14 cellular contexts compared by ENCODE assay signal in the genomic region with DNA sequence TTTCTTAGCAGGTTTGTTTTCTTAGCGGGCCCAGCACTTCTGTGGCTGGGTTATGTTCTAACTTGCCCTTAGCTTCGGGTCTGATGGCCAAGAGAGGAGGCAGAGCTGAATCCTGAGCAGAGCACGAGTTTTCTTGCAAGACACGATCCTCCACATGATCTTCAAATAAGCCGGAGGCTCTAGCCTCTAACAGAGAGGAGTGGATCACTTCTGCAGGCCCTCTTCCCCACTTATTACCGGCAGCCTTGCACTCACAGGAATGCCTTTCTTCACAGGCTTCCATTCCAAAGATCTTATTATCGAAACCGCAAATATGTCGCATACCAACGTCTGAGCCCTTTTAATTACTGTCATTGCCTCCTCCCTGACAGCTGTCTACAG.
DNase-seq lines count a peak whose midpoint lies in the region; ATAC-seq, FAIRE-seq and TF ChIP-seq lines count a peak whose summit lies in the region.
"Had no signal": no experiment of that assay in that cellular context is flagged by ENCODE, and none has a peak within 500 bp of the region (broad histone marks: within the 10 kb centered on the region; RNA-seq: fewer than 3 reads in every experiment).

No MANE protein-coding gene starts in this region.

- H3K27ac ChIP-seq in trophoblast cell (ENCODE audit: low read depth, low read length) (peak overlapping the region; percentile 73), WERI-Rb-1 (no peak overlapping the region)
- no peak overlapping the region for H3K27ac ChIP-seq in effector memory CD4-positive, alpha-beta T cell (ENCODE audit: insufficient read depth, low read length, poor library complexity, severe bottlenecking)

- no peak overlapping the region for H2BK120ac ChIP-seq in trophoblast cell (ENCODE audit: insufficient read depth, low read length, poor library complexity)

- ATAC-seq in WTC11 = peak; percentile 38
- ATAC-seq: stimulated activated naive CD8-positive, alpha-beta T cell treated with anti-CD3 and anti-CD28 coated beads, Interleukin-15, Interleukin-2, amounts not matched to agents 100 U/mL and 50 U/mL, for 24 hours had no signal

- H3K27me3 Mint-ChIP-seq in WTC11 (ENCODE audit: low read depth) = no peaks in the 10 kb centered on the region

- no peaks in the 10 kb centered on the region for H3K27me3 ChIP-seq in trophoblast cell (ENCODE audit: insufficient read depth, low read length)
- no peaks in the 10 kb centered on the region for H3K27me3 ChIP-seq in WERI-Rb-1 (ENCODE audit: insufficient read depth, low read depth, severe bottlenecking)
- no peaks in the 10 kb centered on the region for H3K27me3 ChIP-seq in effector memory CD4-positive, alpha-beta T cell (replicated peaks; ENCODE audit: control insufficient read depth, insufficient read depth, low read length, poor library complexity, severe bottlenecking)

- no peak for FAIRE-seq in GM19239 (lab: Jason Lieb, UNC)
- FAIRE-seq: islet of Langerhans had no signal

- no peaks in the 10 kb centered on the region for H3K9me3 Mint-ChIP-seq in WTC11
- H3K9me3 Mint-ChIP-seq: endodermal cell had no signal

- no peak overlapping the region for H3K4ac ChIP-seq in trophoblast cell (ENCODE audit: low read depth, low read length)

- H3K36me3 ChIP-seq in trophoblast cell (ENCODE audit: control insufficient read depth in 1 of 2, insufficient read depth in 2 of 2, low read length in 2 of 2) (no peaks in the 10 kb centered on the region), WERI-Rb-1 (no peaks in the 10 kb centered on the region)
- H3K36me3 ChIP-seq in effector memory CD4-positive, alpha-beta T cell (ENCODE audit: control insufficient read depth, insufficient read depth, low read length) = no peaks in the 10 kb centered on the region

- peak overlapping the region; percentile 20 for H3K4me2 ChIP-seq in trophoblast cell (ENCODE audit: low read length)

- H3K27ac Mint-ChIP-seq in WTC11 = peak overlapping the region; percentile 25
- H3K27ac Mint-ChIP-seq: endodermal cell had no signal

- DNase-seq in GM03348 (ENCODE audit: low spot score) = peak; percentile 48
- DNase-seq in WTC11 (ENCODE audit: low spot score) = no peak
- DNase-seq in fibroblast of the aortic adventitia (ENCODE audit: low read depth) = peak; percentile 10
- peak; percentile 85 to 92 for DNase-seq in trophoblast cell
- DNase-seq in WERI-Rb-1 = no peak
- DNase-seq in GM19239 (ENCODE audit: insufficient read length, low spot score) = no peak
- DNase-seq in effector memory CD4-positive, alpha-beta T cell = no peak
- no peak for DNase-seq in RKO (ENCODE audit: low spot score)
- DNase-seq: Kasumi-1; NCI-H446 treated with DMSO at 0.1 percent for 48 hours; stimulated activated CD4-positive, alpha-beta T cell treated with anti-CD3 and anti-CD28 coated beads, Interleukin-12 subunit alpha, Interleukin-12 subunit beta, amount 100 ng/mL, for 4 hours; stimulated activated naive CD8-positive, alpha-beta T cell treated with anti-CD3 and anti-CD28 coated beads, Interleukin-15, Interleukin-2, amounts not matched to agents 100 U/mL and 50 U/mL, for 24 hours had no signal

- no peak overlapping the region for H3K18ac ChIP-seq in trophoblast cell (ENCODE audit: low read length)

- no peak overlapping the region for H2BK12ac ChIP-seq in trophoblast cell (ENCODE audit: low read length)

- peak overlapping the region; percentile 32 for H2BK5ac ChIP-seq in trophoblast cell (ENCODE audit: low read depth, low read length, poor library complexity)

- H3K4me1 Mint-ChIP-seq in WTC11 = peaks cover 12% of the 10 kb centered on the region

- H3K9me3 ChIP-seq in trophoblast cell (ENCODE audit: insufficient read depth, low read depth, low read length) (no peaks in the 10 kb centered on the region), WERI-Rb-1 (ENCODE audit: severe bottlenecking) (no peaks in the 10 kb centered on the region)
- no peaks in the 10 kb centered on the region for H3K9me3 ChIP-seq in effector memory CD4-positive, alpha-beta T cell (ENCODE audit: control insufficient read depth, low read length)

- peaks cover 8% of the 10 kb centered on the region for H3K79me1 ChIP-seq in trophoblast cell (ENCODE audit: low read length)

- no peak overlapping the region for H3K23ac ChIP-seq in trophoblast cell (ENCODE audit: low read length)

- no peak for TF ChIP-seq CTCF in WTC11 (IDR thresholded peaks at IDR 0.05)
- no peak for TF ChIP-seq CTCF in fibroblast of the aortic adventitia (IDR thresholded peaks at IDR 0.05; ENCODE audit: insufficient read depth, low read length)
- TF ChIP-seq CTCF in WERI-Rb-1 (IDR thresholded peaks at IDR 0.05; ENCODE audit: low read depth, low read length) = no peak

- H3K36me3 Mint-ChIP-seq in WTC11 = no peaks in the 10 kb centered on the region

- no peak overlapping the region for H4K91ac ChIP-seq in trophoblast cell (ENCODE audit: low read depth, low read length)

- no peak overlapping the region for H3K4me3 ChIP-seq in fibroblast of the aortic adventitia (ENCODE audit: low read depth, low read length)
- H3K4me3 ChIP-seq in trophoblast cell (ENCODE audit: low read depth, low read length) = no peak overlapping the region
- H3K4me3 ChIP-seq in WERI-Rb-1 (ENCODE audit: low read depth, low read length) = no peak overlapping the region
- H3K4me3 ChIP-seq in effector memory CD4-positive, alpha-beta T cell (ENCODE audit: insufficient read depth, low read depth, low read length, poor library complexity, severe bottlenecking) = no peak overlapping the region

- H3K79me2 ChIP-seq in trophoblast cell (ENCODE audit: control insufficient read depth, insufficient read depth, low read length, poor library complexity) = no peaks in the 10 kb centered on the region

- H2AK5ac ChIP-seq in trophoblast cell (ENCODE audit: low read length) = no peak overlapping the region

- H2AFZ ChIP-seq in trophoblast cell (ENCODE audit: insufficient read depth, low read length, poor library complexity) = no peak overlapping the region

- no peak overlapping the region for H4K8ac ChIP-seq in trophoblast cell (ENCODE audit: low read depth, low read length)

- H4K12ac ChIP-seq in trophoblast cell (ENCODE audit: low read depth, low read length) = no peak overlapping the region

- no peak overlapping the region for H3K14ac ChIP-seq in trophoblast cell (ENCODE audit: low read length)

- POLR2A ChIA-PET in WTC11 (lab: Charles Lee) = no interaction called here

- H3K4me1 ChIP-seq in trophoblast cell (ENCODE audit: control insufficient read depth in 1 of 2, insufficient read depth in 2 of 2, low read length in 2 of 2) = peaks cover 6 to 9% of the 10 kb centered on the region in 2 experiments
- H3K4me1 ChIP-seq in effector memory CD4-positive, alpha-beta T cell (ENCODE audit: control insufficient read depth, insufficient read depth, low read length, poor library complexity, severe bottlenecking) = no peaks in the 10 kb centered on the region

- no peak overlapping the region for H3K4me3 Mint-ChIP-seq in WTC11
- H3K4me3 Mint-ChIP-seq: endodermal cell had no signal

- H3K9ac ChIP-seq in trophoblast cell (ENCODE audit: low read length) = no peak overlapping the region

- CTCF ChIA-PET in WTC11 (lab: Charles Lee) = interaction anchor here (0.6 to 3.1 kb wide), 6 partner anchors 9 to 395 kb away, joined by 3 to 18 read pairs (median 4); no protein-coding TSS in a partner anchor

- no CpG with 5 or more reads among the region's 10 CpGs for whole genome bisulfite sequencing in trophoblast cell (ENCODE audit: extremely low coverage, insufficient coverage, insufficient read length)

TF ChIP-seq in WTC11, 78 proteins besides CTCF, POLR2A, EP300 and RAD21 (continues in another document):
- TF ChIP-seq, protein P1, sequence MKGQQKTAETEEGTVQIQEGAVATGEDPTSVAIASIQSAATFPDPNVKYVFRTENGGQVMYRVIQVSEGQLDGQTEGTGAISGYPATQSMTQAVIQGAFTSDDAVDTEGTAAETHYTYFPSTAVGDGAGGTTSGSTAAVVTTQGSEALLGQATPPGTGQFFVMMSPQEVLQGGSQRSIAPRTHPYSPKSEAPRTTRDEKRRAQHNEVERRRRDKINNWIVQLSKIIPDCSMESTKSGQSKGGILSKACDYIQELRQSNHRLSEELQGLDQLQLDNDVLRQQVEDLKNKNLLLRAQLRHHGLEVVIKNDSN (CRISPR knock-in tag; IDR thresholded peaks at IDR 0.05) = no peak
- TF ChIP-seq, protein P2, sequence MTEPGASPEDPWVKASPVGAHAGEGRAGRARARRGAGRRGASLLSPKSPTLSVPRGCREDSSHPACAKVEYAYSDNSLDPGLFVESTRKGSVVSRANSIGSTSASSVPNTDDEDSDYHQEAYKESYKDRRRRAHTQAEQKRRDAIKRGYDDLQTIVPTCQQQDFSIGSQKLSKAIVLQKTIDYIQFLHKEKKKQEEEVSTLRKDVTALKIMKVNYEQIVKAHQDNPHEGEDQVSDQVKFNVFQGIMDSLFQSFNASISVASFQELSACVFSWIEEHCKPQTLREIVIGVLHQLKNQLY (CRISPR knock-in tag; IDR thresholded peaks at IDR 0.05) = no peak
- TF ChIP-seq CREM (CRISPR knock-in tag; IDR thresholded peaks at IDR 0.05) (no peak), ESRRA (CRISPR knock-in tag; IDR thresholded peaks at IDR 0.05; ENCODE audit: borderline replicate concordance) (no peak), ZNF121 (CRISPR knock-in tag; IDR thresholded peaks at IDR 0.05) (no peak), NFYB (CRISPR knock-in tag; conservative IDR thresholded peaks at IDR 0.05; ENCODE audit: low read depth) (no peak)
- TF ChIP-seq, protein P3, sequence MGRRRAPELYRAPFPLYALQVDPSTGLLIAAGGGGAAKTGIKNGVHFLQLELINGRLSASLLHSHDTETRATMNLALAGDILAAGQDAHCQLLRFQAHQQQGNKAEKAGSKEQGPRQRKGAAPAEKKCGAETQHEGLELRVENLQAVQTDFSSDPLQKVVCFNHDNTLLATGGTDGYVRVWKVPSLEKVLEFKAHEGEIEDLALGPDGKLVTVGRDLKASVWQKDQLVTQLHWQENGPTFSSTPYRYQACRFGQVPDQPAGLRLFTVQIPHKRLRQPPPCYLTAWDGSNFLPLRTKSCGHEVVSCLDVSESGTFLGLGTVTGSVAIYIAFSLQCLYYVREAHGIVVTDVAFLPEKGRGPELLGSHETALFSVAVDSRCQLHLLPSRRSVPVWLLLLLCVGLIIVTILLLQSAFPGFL (CRISPR knock-in tag; IDR thresholded peaks at IDR 0.05; ENCODE audit: borderline replicate concordance) = no peak

Comparison
In these comparisons a context has a peak if more than half of its experiments do, and no peak if none do; other contexts are left out.
1. DNase-seq: peak in GM03348 (single experiment), fibroblast of the aortic adventitia (single experiment) and trophoblast cell (2 of 2); none in WTC11 (single experiment), WERI-Rb-1 (single experiment), GM19239 (single experiment), effector memory CD4-positive, alpha-beta T cell (0 of 3) and RKO (single experiment).